27 cellular contexts compared by ENCODE assay signal in the genomic region with DNA sequence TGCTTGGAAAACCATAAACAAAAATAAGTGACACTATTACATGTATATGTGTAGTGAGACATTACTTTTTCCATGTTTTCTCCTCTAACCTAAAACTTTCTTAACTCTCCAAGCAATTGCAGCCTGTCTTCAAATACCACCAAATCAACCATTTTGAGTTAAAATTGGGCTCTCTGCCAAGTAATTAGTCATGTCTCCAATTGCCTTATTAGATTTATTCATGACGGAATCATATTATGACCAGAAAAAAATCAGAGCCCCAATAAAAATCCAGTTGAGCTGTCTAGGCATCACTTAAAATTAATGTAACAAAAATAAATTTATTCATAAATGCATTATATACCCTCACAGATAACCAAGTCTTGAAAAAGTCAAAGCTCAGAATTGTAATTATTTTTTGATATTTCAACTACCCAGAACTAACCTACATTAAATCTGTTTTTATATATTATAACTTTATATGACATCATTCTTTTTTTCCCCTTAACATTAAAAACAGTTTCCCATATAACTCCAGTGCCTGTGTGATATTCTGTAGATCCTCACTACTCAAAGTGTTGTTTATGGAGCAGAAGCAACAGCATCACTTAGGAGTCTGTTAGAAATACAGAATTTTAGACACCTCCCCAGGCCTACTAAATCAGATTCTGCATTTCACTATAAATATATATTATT.
"Had no signal": no experiment of that assay in that cellular context is flagged by ENCODE, and none has a peak within 500 bp of the region (broad histone marks: within the 10 kb centered on the region; RNA-seq: fewer than 3 reads in every experiment).

No MANE protein-coding gene starts in this region.

- ATAC-seq: gastroesophageal sphincter; heart left ventricle; left lobe of liver; naive thymus-derived CD4-positive, alpha-beta T cell had no signal

- H3K27me3 Mint-ChIP-seq: activated naive CD4-positive, alpha-beta T cell treated with anti-CD3 and anti-CD28 coated beads, Interleukin-2, amount 50 U/mL, for 24 hours; naive thymus-derived CD4-positive, alpha-beta T cell had no signal

- H3K36me3 ChIP-seq: ascending aorta, brain microvascular endothelial cell, esophagus muscularis mucosa, gastroesophageal sphincter, heart left ventricle, sigmoid colon, uterus, WERI-Rb-1 had no signal

- FAIRE-seq: keratinocyte had no signal

- H3K4me1 Mint-ChIP-seq: activated naive CD4-positive, alpha-beta T cell treated with anti-CD3 and anti-CD28 coated beads, Interleukin-2, amount 50 U/mL, for 24 hours; naive thymus-derived CD4-positive, alpha-beta T cell had no signal

- H3K9me3 Mint-ChIP-seq: naive thymus-derived CD4-positive, alpha-beta T cell had no signal

- H3K4me3 Mint-ChIP-seq: activated naive CD4-positive, alpha-beta T cell treated with anti-CD3 and anti-CD28 coated beads, Interleukin-2, amount 50 U/mL, for 24 hours; naive thymus-derived CD4-positive, alpha-beta T cell; neural crest cell had no signal

- H3K27ac ChIP-seq: ascending aorta, brain microvascular endothelial cell, esophagus muscularis mucosa, gastroesophageal sphincter, heart left ventricle, sigmoid colon, testis, uterus, WERI-Rb-1 had no signal

- H3K4me3 ChIP-seq: ascending aorta, esophagus muscularis mucosa, gastroesophageal sphincter, heart left ventricle, lung, sigmoid colon, testis, uterus had no signal

- H3K27me3 ChIP-seq: ascending aorta, brain microvascular endothelial cell, esophagus muscularis mucosa, gastroesophageal sphincter, heart left ventricle, sigmoid colon, testis, uterus had no signal

- H3K9me3 ChIP-seq: ascending aorta, esophagus muscularis mucosa, gastroesophageal sphincter, heart left ventricle, sigmoid colon, testis, uterus had no signal

- H3K4me1 ChIP-seq: esophagus muscularis mucosa, gastroesophageal sphincter, heart left ventricle, sigmoid colon, testis, uterus had no signal

- H3K36me3 Mint-ChIP-seq: activated naive CD4-positive, alpha-beta T cell treated with anti-CD3 and anti-CD28 coated beads, Interleukin-2, amount 50 U/mL, for 24 hours; naive thymus-derived CD4-positive, alpha-beta T cell had no signal

- DNase-seq: activated CD4-positive, alpha-beta T cell treated with anti-CD3 and anti-CD28 coated beads for 1 hour; activated CD4-positive, alpha-beta T cell treated with anti-CD3 and anti-CD28 coated beads, Interleukin-2, amount 50 U/mL, for 1 hour; activated gamma-delta T cell treated with Interleukin-2 at 50 U/mL for 16 hours; activated T-cell treated with anti-CD3 and anti-CD28 coated beads, Interleukin-2, amount 50 U/mL, for 1 hour; brain microvascular endothelial cell; central memory CD4-positive, alpha-beta T cell; dermis blood vessel endothelial cell; effector CD8-positive, alpha-beta T cell; heart left ventricle; naive thymus-derived CD4-positive, alpha-beta T cell; occipital lobe; posterior cingulate gyrus; sigmoid colon; stimulated activated CD4-positive, alpha-beta T cell treated with anti-CD3 and anti-CD28 coated beads, Interleukin-4, amount 100 ng/mL, for 1 hour; stimulated activated naive CD4-positive, alpha-beta T cell; testis; trophoblast cell; uterus; WERI-Rb-1 had no signal

- H3K27ac Mint-ChIP-seq: activated naive CD4-positive, alpha-beta T cell treated with anti-CD3 and anti-CD28 coated beads, Interleukin-2, amount 50 U/mL, for 24 hours; naive thymus-derived CD4-positive, alpha-beta T cell had no signal
